9 cellular contexts compared by ENCODE assay signal in the genomic region with DNA sequence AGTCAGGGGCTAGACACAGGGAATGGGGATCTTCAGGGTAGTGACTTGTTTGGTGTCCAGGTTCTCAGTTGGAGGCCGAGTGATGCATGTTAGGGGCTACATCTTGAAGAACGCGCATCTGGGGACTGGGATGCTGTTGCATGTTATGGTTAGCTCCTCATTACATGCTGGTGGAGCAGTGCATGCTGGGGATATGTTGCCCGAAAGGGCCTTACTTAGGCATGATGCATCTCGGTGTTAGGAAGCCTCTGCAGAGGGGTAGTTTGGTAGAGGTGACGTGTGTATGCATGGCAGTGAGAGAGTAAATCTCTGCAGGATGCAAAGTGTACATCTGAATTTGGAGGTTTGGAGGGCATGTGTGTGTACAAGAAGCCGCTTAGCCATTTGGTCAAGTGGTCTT. TPM values are rescaled to one million over a fixed set of nuclear protein-coding genes. Genes with fewer than 3 reads are reported as not detected.
DNase-seq lines count a peak whose midpoint lies in the region; ATAC-seq, FAIRE-seq and TF ChIP-seq lines count a peak whose summit lies in the region.
"Had no signal": no experiment of that assay in that cellular context is flagged by ENCODE, and none has a peak within 500 bp of the region (broad histone marks: within the 10 kb centered on the region; RNA-seq: fewer than 3 reads in every experiment).

No MANE protein-coding gene starts in this region.

- peaks cover 12% of the 10 kb centered on the region for H4K20me1 ChIP-seq in GM12878 (ENCODE audit: control insufficient read depth, insufficient read depth)

- CTCF ChIA-PET in GM12878 (lab: Yijun Ruan, JAX), result interaction anchor here (1.2 kb wide), 1 partner anchor 38 kb away, joined by 3 read pairs; no protein-coding TSS in a partner anchor

- H3K36me3 Mint-ChIP-seq in HFFc6 (ENCODE audit: low read depth), result peaks cover 40% of the 10 kb centered on the region

- no peak overlapping the region for H3K18ac ChIP-seq in mesendoderm (ENCODE audit: low read length)

- no peak overlapping the region for H2AK5ac ChIP-seq in mesendoderm (ENCODE audit: low read length)

- H2BK15ac ChIP-seq in mesendoderm (replicated peaks; ENCODE audit: low read depth), result no peak overlapping the region

- no peak for FAIRE-seq in GM12878 (lab: Jason Lieb, UNC)
- FAIRE-seq: G401.6 had no signal

- no peak overlapping the region for H2BK120ac ChIP-seq in mesendoderm (ENCODE audit: low read depth, low read length)

- RAD21 ChIA-PET in GM12878 (lab: Charles Lee; ENCODE audit: unreplicated experiment), result no interaction called here

- DNase-seq in HFFc6 (no peak), GM12878 (ENCODE audit: low read depth, low spot score) (no peak), mesendoderm (no peak), erythroblast (lab: John Stamatoyannopoulos, UW) (no peak), WERI-Rb-1 (no peak), mucosa of descending colon (no peak)

- H2BK5ac ChIP-seq in mesendoderm (ENCODE audit: low read length), result no peak overlapping the region

- TF ChIP-seq EP300 in GM12878 (IDR thresholded peaks at IDR 0.05; ENCODE audit: borderline replicate concordance in 1 of 2, control insufficient read depth in 1 of 2, low read depth in 2 of 2, low read length in 2 of 2), result no peak

- H3K4me3 Mint-ChIP-seq in HFFc6, result peak overlapping the region; percentile 89

- no peak overlapping the region for H3K4ac ChIP-seq in mesendoderm (ENCODE audit: low read depth, low read length)

- peaks cover 14% of the 10 kb centered on the region for H3K79me1 ChIP-seq in mesendoderm (ENCODE audit: low read length)

- H3K79me2 ChIP-seq in GM12878 (ENCODE audit: control insufficient read depth, insufficient read depth, low read length) (peaks cover 58% of the 10 kb centered on the region), mesendoderm (ENCODE audit: control insufficient read depth, insufficient read depth, low read length) (peaks cover 63% of the 10 kb centered on the region)

- peak overlapping the region; percentile 87; the same call in 1 of the 2 replicates for H3K27ac Mint-ChIP-seq in HFFc6

- peak overlapping the region; percentile 100 for H3K4me3 ChIP-seq in GM12878
- no peak overlapping the region for H3K4me3 ChIP-seq in mesendoderm (ENCODE audit: low read length)
- no peak overlapping the region for H3K4me3 ChIP-seq in WERI-Rb-1 (ENCODE audit: low read depth, low read length)
- no peak overlapping the region for H3K4me3 ChIP-seq in mucosa of descending colon

- peaks cover 5% of the 10 kb centered on the region for H3K27me3 Mint-ChIP-seq in HFFc6 (ENCODE audit: insufficient read depth)

- no peak overlapping the region for H4K5ac ChIP-seq in mesendoderm (ENCODE audit: low read length)

- H2AFZ ChIP-seq in GM12878 (ENCODE audit: control insufficient read depth, low read depth, low read length), result no peak overlapping the region

- TF ChIP-seq CTCF in 22Rv1 (IDR thresholded peaks at IDR 0.05) (no peak), HFFc6 (IDR thresholded peaks at IDR 0.05) (no peak), GM12878 (IDR thresholded peaks at IDR 0.05 in 2 of 3, conservative IDR thresholded peaks at IDR 0.05 in 1 of 3; ENCODE audit: control insufficient read depth in 2 of 3, extremely low read depth in 1 of 3, insufficient read depth in 1 of 3, low read depth in 3 of 3, low read length in 3 of 3) (no peak), WERI-Rb-1 (IDR thresholded peaks at IDR 0.05; ENCODE audit: low read depth, low read length) (no peak), mucosa of descending colon (IDR thresholded peaks at IDR 0.05) (no peak)

- no TSS peak for BruUV-seq in GM12878 (replicated peaks; lab: Mats Ljungman, UMichigan)

- H3K9me3 ChIP-seq in GM12878 (replicated peaks; ENCODE audit: control insufficient read depth, insufficient read depth, low read length) (no peaks in the 10 kb centered on the region), WERI-Rb-1 (ENCODE audit: severe bottlenecking) (no peaks in the 10 kb centered on the region), mucosa of descending colon (no peaks in the 10 kb centered on the region)

- TF ChIP-seq RAD21 in GM12878 (IDR thresholded peaks at IDR 0.05; ENCODE audit: insufficient read depth, low read depth, low read length), result no peak

- peaks cover 56% of the 10 kb centered on the region for H3K4me1 Mint-ChIP-seq in HFFc6 (ENCODE audit: low read depth)

- H4K8ac ChIP-seq in mesendoderm (ENCODE audit: low read depth, low read length), result no peak overlapping the region

- H3K56ac ChIP-seq in mesendoderm (ENCODE audit: low read length), result peak overlapping the region; percentile 8

- H3K9me3 Mint-ChIP-seq in HFFc6, result no peaks in the 10 kb centered on the region

- SMC1A ChIA-PET in GM12878 (lab: Charles Lee; ENCODE audit: uncharacterized antibody, unreplicated experiment), result interaction anchor here (0.9 kb wide), 1 partner anchor 10 kb away, joined by 4 read pairs; no protein-coding TSS in a partner anchor

- H3K27ac ChIP-seq in 22Rv1, result peak overlapping the region; percentile 2; the same call in 1 of the 2 replicates
- no peak overlapping the region for H3K27ac ChIP-seq in GM12878 (ENCODE audit: control insufficient read depth, insufficient read depth)
- H3K27ac ChIP-seq in mesendoderm (ENCODE audit: low read depth, low read length), result no peak overlapping the region
- H3K27ac ChIP-seq in WERI-Rb-1, result no peak overlapping the region

- intact Hi-C loops in GM12878 (cut with micrococcal nuclease; ENCODE audit: unreplicated experiment), result loop anchor here (5.0 kb wide), 1 partner anchor 46 kb away; a partner anchor contains a TSS
- intact Hi-C loops in mucosa of descending colon (cut with DNase I, micrococcal nuclease), result no loop called here

- peaks cover 25 to 34% of the 10 kb centered on the region in 2 experiments for H3K36me3 ChIP-seq in GM12878 (ENCODE audit: control insufficient read depth in 2 of 2, insufficient read depth in 2 of 2, low read length in 1 of 2)
- peaks cover 9% of the 10 kb centered on the region for H3K36me3 ChIP-seq in mesendoderm (ENCODE audit: control insufficient read depth, insufficient read depth, low read length)
- H3K36me3 ChIP-seq in WERI-Rb-1, result peaks cover 61% of the 10 kb centered on the region
- H3K36me3 ChIP-seq in mucosa of descending colon (ENCODE audit: low read depth), result peaks cover 13% of the 10 kb centered on the region

- in situ Hi-C loops in GM12878 (cut with MboI), result no loop called here

- H3K4me2 ChIP-seq in GM12878 (ENCODE audit: control insufficient read depth, insufficient read depth) (peak overlapping the region; percentile 95), mesendoderm (ENCODE audit: low read length) (peak overlapping the region; percentile 45)

- TF ChIP-seq POLR2A in GM12878 (IDR thresholded peaks at IDR 0.05; ENCODE audit: low read depth, low read length), result peak; percentile 27
- TF ChIP-seq POLR2A in erythroblast (IDR thresholded peaks at IDR 0.05; ENCODE audit: low read length), result no peak

- no peak overlapping the region for H3K23ac ChIP-seq in mesendoderm (ENCODE audit: low read length)

- H3K9ac ChIP-seq in GM12878 (ENCODE audit: control insufficient read depth, insufficient read depth, low read length) (peak overlapping the region; percentile 99; the same call in 1 of the 2 replicates), mesendoderm (ENCODE audit: low read length) (peak overlapping the region; percentile 94)

- ATAC-seq in GM12878 (0 out of 3 replicates have a peak, but pooled peaks have one; percentile 3), GM18907 (IDR thresholded peaks at IDR 0.05; ENCODE audit: unreplicated experiment) (no peak), mucosa of descending colon (no peak)

- WGBS in GM12878 (ENCODE audit: insufficient coverage, insufficient replicate concordance, low lambda C conversion rate, missing lambda C conversion rate), result 65% methylated on average over 7 of the region's 7 CpGs
- WGBS in mesendoderm (ENCODE audit: extremely low coverage, insufficient coverage, low lambda C conversion rate), result no CpG with 5 or more reads among the region's 7 CpGs

- H3K4me1 ChIP-seq in GM12878 (ENCODE audit: control insufficient read depth, insufficient read depth, low read length), result peaks cover 3% of the 10 kb centered on the region; the same call in 1 of the 2 replicates
- H3K4me1 ChIP-seq in mesendoderm (ENCODE audit: control insufficient read depth, low read depth, low read length), result peaks cover 4% of the 10 kb centered on the region
- peaks cover 46% of the 10 kb centered on the region for H3K4me1 ChIP-seq in mucosa of descending colon (ENCODE audit: low read depth)

- H3K27me3 ChIP-seq in GM12878 (replicated peaks in 1 of 2; ENCODE audit: control insufficient read depth in 2 of 2, insufficient read depth in 2 of 2, low read length in 1 of 2), result no peaks in the 10 kb centered on the region
- H3K27me3 ChIP-seq in mesendoderm (ENCODE audit: insufficient read depth, low read length, poor library complexity), result no peaks in the 10 kb centered on the region
- H3K27me3 ChIP-seq in WERI-Rb-1 (ENCODE audit: insufficient read depth, low read depth, severe bottlenecking), result no peaks in the 10 kb centered on the region

- POLR2A ChIA-PET in GM12878 (lab: Charles Lee), result no interaction called here

RNA-seq across cellular contexts. Expression of a gene that starts 2.4 kb away (rescaled TPM):
- 100 to 1,000 TPM; 522 to 605 (median 559) TPM for total RNA-seq in HFFc6 (2021; fragmentation: NEBNext Ultra II Directional; extraction: Animal tissue kit (Norgen Biotek cat#: 25700))
- total RNA-seq in GM12878 (2013; cell fraction: nucleolus; rRNA removed), result 106 and 122 TPM in 2 replicates
- total RNA-seq in GM12878 (2014; rRNA removed) (228 and 252 TPM in 2 replicates), GM12878 (2014; rRNA removed; fragmentation: Illumina TruSeq; extraction: Trizol) (122 and 128 TPM in 2 replicates), GM12878 (2021) (454 and 462 TPM in 2 replicates), mucosa of descending colon (100 to 1,000 TPM; 256 to 305 (median 267) TPM)
- 106 TPM for polyA plus RNA-seq in GM12878 (2011; ENCODE audit: low read depth)
- polyA plus RNA-seq in GM12878 (2011; rRNA removed) (62.1 and 222 TPM in 2 replicates), GM12878 (2014; fragmentation: Illumina TruSeq; extraction: Trizol) (153 and 254 TPM in 2 replicates), GM12878 (2014; fragmentation: Nextera tagmentation; extraction: Ambion mirVana) (10 to 100 TPM in 1 of 2 experiments, 1 to 10 TPM in 1; 5.7 to 12.9 TPM), GM12878 (2014; rRNA removed) (210 and 265 TPM in 2 replicates), GM12878 (2016; fragmentation: Nextera tagmentation; extraction: Ambion mirVana) (100 to 1,000 TPM; 281 to 283 TPM)
- 204 and 234 TPM in 2 replicates for polyA plus RNA-seq in GM12878 (2011; cell fraction: cytosol; rRNA removed)
- 249 and 346 TPM in 2 replicates for polyA plus RNA-seq in GM12878 (2011; cell fraction: nucleus; rRNA removed)
- polyA plus RNA-seq in GM12878 (2012), result 133 and 185 TPM in 2 replicates
- 206 and 264 TPM in 2 replicates for polyA minus RNA-seq in GM12878 (2011; rRNA and poly(A)+ RNA removed)
- 130 and 143 TPM in 2 replicates for polyA minus RNA-seq in GM12878 (2011; cell fraction: cytosol; rRNA and poly(A)+ RNA removed)
- 61.2 and 130 TPM in 2 replicates for polyA minus RNA-seq in GM12878 (2011; cell fraction: nucleus; rRNA and poly(A)+ RNA removed)
- polyA plus RNA-seq in mesendoderm (2013, experiment 1 of 2), result 364 TPM
- polyA plus RNA-seq in mesendoderm (2013, experiment 2 of 2), result 356 TPM

RNA-seq across cellular contexts. Expression of a gene that starts 17.8 kb away (rescaled TPM):
- 100 to 1,000 TPM; 620 to 777 (median 730) TPM for total RNA-seq in HFFc6 (2021; fragmentation: NEBNext Ultra II Directional; extraction: Animal tissue kit (Norgen Biotek cat#: 25700))
- 88.7 and 105 TPM in 2 replicates for total RNA-seq in GM12878 (2013; cell fraction: nucleolus; rRNA removed)
- total RNA-seq in GM12878 (2014; rRNA removed) (247 and 268 TPM in 2 replicates), GM12878 (2014; rRNA removed; fragmentation: Illumina TruSeq; extraction: Trizol) (167 and 176 TPM in 2 replicates), GM12878 (2021) (225 and 235 TPM in 2 replicates), mucosa of descending colon (100 to 1,000 TPM; 160 to 223 (median 176) TPM)
- polyA plus RNA-seq in GM12878 (2011; ENCODE audit: low read depth), result 66.1 TPM
- polyA plus RNA-seq in GM12878 (2011; rRNA removed) (94.2 and 168 TPM in 2 replicates), GM12878 (2014; fragmentation: Illumina TruSeq; extraction: Trizol) (144 and 205 TPM in 2 replicates), GM12878 (2014; fragmentation: Nextera tagmentation; extraction: Ambion mirVana) (100 to 1,000 TPM; 103 to 111 TPM), GM12878 (2014; rRNA removed) (188 and 189 TPM in 2 replicates), GM12878 (2016; fragmentation: Nextera tagmentation; extraction: Ambion mirVana) (100 to 1,000 TPM; 471 to 515 TPM)
- 200 and 254 TPM in 2 replicates for polyA plus RNA-seq in GM12878 (2011; cell fraction: cytosol; rRNA removed)
- polyA plus RNA-seq in GM12878 (2011; cell fraction: nucleus; rRNA removed), result 192 and 222 TPM in 2 replicates
- polyA plus RNA-seq in GM12878 (2012), result 103 and 128 TPM in 2 replicates
- 297 and 298 TPM in 2 replicates for polyA minus RNA-seq in GM12878 (2011; rRNA and poly(A)+ RNA removed)
- 105 and 156 TPM in 2 replicates for polyA minus RNA-seq in GM12878 (2011; cell fraction: cytosol; rRNA and poly(A)+ RNA removed)
- polyA minus RNA-seq in GM12878 (2011; cell fraction: nucleus; rRNA and poly(A)+ RNA removed), result 70.0 and 114 TPM in 2 replicates
- polyA plus RNA-seq in mesendoderm (2013, experiment 1 of 2), result 152 TPM
- polyA plus RNA-seq in mesendoderm (2013, experiment 2 of 2), result 152 TPM

RNA-seq across cellular contexts. Expression of a gene that starts 20.6 kb away (rescaled TPM):
- 10 to 100 TPM; 11.2 to 13.6 (median 11.9) TPM for total RNA-seq in HFFc6 (2021; fragmentation: NEBNext Ultra II Directional; extraction: Animal tissue kit (Norgen Biotek cat#: 25700))
- total RNA-seq in GM12878 (2013; cell fraction: nucleolus; rRNA removed), result 11.0 and 11.8 TPM in 2 replicates
- 4.0 and 4.5 TPM in 2 replicates for total RNA-seq in GM12878 (2014; rRNA removed)
- 1.4 and 1.9 TPM in 2 replicates for total RNA-seq in GM12878 (2014; rRNA removed; fragmentation: Illumina TruSeq; extraction: Trizol)
- 3.0 and 5.0 TPM in 2 replicates for total RNA-seq in GM12878 (2021)
- polyA plus RNA-seq in GM12878 (2011; ENCODE audit: low read depth), result 1.5 TPM
- 0.17 and 0.42 TPM in 2 replicates for polyA plus RNA-seq in GM12878 (2011; rRNA removed)
- polyA plus RNA-seq in GM12878 (2011; cell fraction: cytosol; rRNA removed), result 0.45 and 0.77 TPM in 2 replicates
- polyA plus RNA-seq in GM12878 (2011; cell fraction: nucleus; rRNA removed), result 1.0 and 1.5 TPM in 2 replicates
- 2.1 and 3.3 TPM in 2 replicates for polyA plus RNA-seq in GM12878 (2012)
- polyA plus RNA-seq in GM12878 (2014; fragmentation: Illumina TruSeq; extraction: Trizol), result 0.74 and 1.4 TPM in 2 replicates
- under 1 TPM; 0.31 to 0.47 TPM for polyA plus RNA-seq in GM12878 (2014; fragmentation: Nextera tagmentation; extraction: Ambion mirVana)
- polyA plus RNA-seq in GM12878 (2014; rRNA removed), result 4.5 and 5.1 TPM in 2 replicates
- 1 to 10 TPM; 1.0 to 1.7 TPM for polyA plus RNA-seq in GM12878 (2016; fragmentation: Nextera tagmentation; extraction: Ambion mirVana)
- polyA minus RNA-seq in GM12878 (2011; rRNA and poly(A)+ RNA removed), result 0.15 and 0.72 TPM in 2 replicates
- not detected in 2 replicates for polyA minus RNA-seq in GM12878 (2011; cell fraction: cytosol; rRNA and poly(A)+ RNA removed)
- 0.36 and 3.0 TPM in 2 replicates for polyA minus RNA-seq in GM12878 (2011; cell fraction: nucleus; rRNA and poly(A)+ RNA removed)
- polyA plus RNA-seq in mesendoderm (2013, experiment 1 of 2), result 4.8 TPM
- 5.1 TPM for polyA plus RNA-seq in mesendoderm (2013, experiment 2 of 2)
- 10 to 100 TPM; 14.1 to 29.8 (median 16.4) TPM for total RNA-seq in mucosa of descending colon

RNA-seq across cellular contexts. Expression of a gene that starts 41.0 kb away (rescaled TPM):
- total RNA-seq in HFFc6 (2021; fragmentation: NEBNext Ultra II Directional; extraction: Animal tissue kit (Norgen Biotek cat#: 25700)), result not detected
- not detected in 2 replicates for total RNA-seq in GM12878 (2013; cell fraction: nucleolus; rRNA removed)
- not detected in 2 replicates for total RNA-seq in GM12878 (2014; rRNA removed)
- total RNA-seq in GM12878 (2014; rRNA removed; fragmentation: Illumina TruSeq; extraction: Trizol), result not detected in 2 replicates
- total RNA-seq in GM12878 (2021), result not detected in 2 replicates
- polyA plus RNA-seq in GM12878 (2011; ENCODE audit: low read depth), result not detected
- not detected in 2 replicates for polyA plus RNA-seq in GM12878 (2011; rRNA removed)
- not detected in 2 replicates for polyA plus RNA-seq in GM12878 (2011; cell fraction: cytosol; rRNA removed)
- polyA plus RNA-seq in GM12878 (2011; cell fraction: nucleus; rRNA removed), result not detected in 2 replicates
- polyA plus RNA-seq in GM12878 (2012), result not detected in 2 replicates
- not detected in 2 replicates for polyA plus RNA-seq in GM12878 (2014; fragmentation: Illumina TruSeq; extraction: Trizol)
- not detected for polyA plus RNA-seq in GM12878 (2014; fragmentation: Nextera tagmentation; extraction: Ambion mirVana)
- not detected in 2 replicates for polyA plus RNA-seq in GM12878 (2014; rRNA removed)
- not detected for polyA plus RNA-seq in GM12878 (2016; fragmentation: Nextera tagmentation; extraction: Ambion mirVana)
- polyA minus RNA-seq in GM12878 (2011; rRNA and poly(A)+ RNA removed), result not detected in 2 replicates
- polyA minus RNA-seq in GM12878 (2011; cell fraction: cytosol; rRNA and poly(A)+ RNA removed), result not detected in 2 replicates
- polyA minus RNA-seq in GM12878 (2011; cell fraction: nucleus; rRNA and poly(A)+ RNA removed), result not detected in 2 replicates
- 0.10 TPM for polyA plus RNA-seq in mesendoderm (2013, experiment 1 of 2)
- 0.20 TPM for polyA plus RNA-seq in mesendoderm (2013, experiment 2 of 2)
- total RNA-seq in mucosa of descending colon, result 1 to 10 TPM in 1 of 3 donors, under 1 TPM in 1, not detected in 1; 0.19 to 2.2 TPM

RNA-seq across cellular contexts. Expression of a gene that starts 44.6 kb away (rescaled TPM):
- total RNA-seq in HFFc6 (2021; fragmentation: NEBNext Ultra II Directional; extraction: Animal tissue kit (Norgen Biotek cat#: 25700)), result 1 to 10 TPM; 3.4 to 5.1 (median 4.2) TPM
- total RNA-seq in GM12878 (2013; cell fraction: nucleolus; rRNA removed), result 3.0 and 3.7 TPM in 2 replicates
- total RNA-seq in GM12878 (2014; rRNA removed) (1.4 and 1.5 TPM in 2 replicates), GM12878 (2014; rRNA removed; fragmentation: Illumina TruSeq; extraction: Trizol) (0.85 and 1.0 TPM in 2 replicates), GM12878 (2021) (1.7 and 2.6 TPM in 2 replicates), mucosa of descending colon (100 to 1,000 TPM in 1 of 3 donors, 10 to 100 TPM in 2; 31.1 to 105 (median 72.0) TPM)
- 0.60 TPM for polyA plus RNA-seq in GM12878 (2011; ENCODE audit: low read depth)
- polyA plus RNA-seq in GM12878 (2011; rRNA removed) (0.22 and 0.80 TPM in 2 replicates), GM12878 (2014; fragmentation: Illumina TruSeq; extraction: Trizol) (0.89 and 1.1 TPM in 2 replicates), GM12878 (2014; fragmentation: Nextera tagmentation; extraction: Ambion mirVana) (under 1 TPM in 1 of 2 experiments, not detected in 1; 0.13 TPM), GM12878 (2014; rRNA removed) (2.4 and 2.5 TPM in 2 replicates), GM12878 (2016; fragmentation: Nextera tagmentation; extraction: Ambion mirVana) (under 1 TPM; 0.73 to 0.79 TPM)
- polyA plus RNA-seq in GM12878 (2011; cell fraction: cytosol; rRNA removed), result 0.39 and 0.79 TPM in 2 replicates
- 6.9 and 9.4 TPM in 2 replicates for polyA plus RNA-seq in GM12878 (2011; cell fraction: nucleus; rRNA removed)
- polyA plus RNA-seq in GM12878 (2012), result 0.77 and 0.91 TPM in 2 replicates
- polyA minus RNA-seq in GM12878 (2011; rRNA and poly(A)+ RNA removed), result 1.0 and 1.9 TPM in 2 replicates
- polyA minus RNA-seq in GM12878 (2011; cell fraction: cytosol; rRNA and poly(A)+ RNA removed), result 0.62 TPM in 1 of 2 replicates, not detected in the other
- 4.8 and 9.9 TPM in 2 replicates for polyA minus RNA-seq in GM12878 (2011; cell fraction: nucleus; rRNA and poly(A)+ RNA removed)
- polyA plus RNA-seq in mesendoderm (2013, experiment 1 of 2), result 3.7 TPM
- 3.9 TPM for polyA plus RNA-seq in mesendoderm (2013, experiment 2 of 2)
